ENCODE assay signal across 17 cellular contexts in the genomic region with DNA sequence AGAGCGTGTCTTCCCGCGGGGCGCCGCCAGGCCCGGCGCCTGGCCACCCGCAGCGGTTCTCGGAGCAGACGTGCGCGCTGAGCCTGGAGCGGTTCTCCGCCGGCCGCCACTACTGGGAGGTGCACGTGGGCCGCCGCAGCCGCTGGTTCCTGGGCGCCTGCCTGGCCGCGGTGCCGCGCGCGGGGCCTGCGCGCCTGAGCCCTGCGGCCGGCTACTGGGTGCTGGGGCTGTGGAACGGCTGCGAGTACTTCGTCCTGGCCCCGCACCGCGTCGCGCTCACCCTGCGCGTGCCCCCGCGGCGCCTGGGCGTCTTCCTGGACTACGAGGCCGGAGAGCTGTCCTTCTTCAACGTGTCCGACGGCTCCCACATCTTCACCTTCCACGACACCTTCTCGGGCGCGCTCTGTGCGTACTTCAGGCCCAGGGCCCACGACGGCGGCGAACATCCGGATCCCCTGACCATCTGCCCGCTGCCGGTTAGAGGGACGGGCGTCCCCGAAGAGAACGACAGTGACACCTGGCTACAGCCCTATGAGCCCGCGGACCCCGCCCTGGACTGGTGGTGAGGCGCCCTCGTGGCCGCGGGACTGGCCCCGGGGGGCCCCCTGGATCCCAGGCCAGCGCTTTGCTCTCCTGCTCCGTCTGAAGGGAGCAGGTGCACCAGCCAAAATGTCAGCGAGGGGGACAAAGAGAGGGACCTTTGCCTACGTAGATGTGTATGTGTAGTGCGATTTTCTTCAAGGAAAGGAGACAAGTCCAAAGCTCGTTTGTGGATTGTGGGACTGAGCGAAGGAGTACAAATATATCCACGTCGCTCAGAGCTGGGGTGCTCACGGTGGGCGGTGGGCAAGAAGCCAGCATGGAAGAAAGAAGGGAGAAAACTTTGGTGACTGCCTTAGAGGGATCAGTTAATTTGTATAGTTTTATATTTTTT. TPM values are rescaled to one million over a fixed set of nuclear protein-coding genes. Genes with fewer than 3 reads are reported as not detected.
DNase-seq lines count a peak whose midpoint lies in the region; ATAC-seq, FAIRE-seq and TF ChIP-seq lines count a peak whose summit lies in the region.
"Had no signal": no experiment of that assay in that cellular context is flagged by ENCODE, and none has a peak within 500 bp of the region (broad histone marks: within the 10 kb centered on the region; RNA-seq: fewer than 3 reads in every experiment).

No MANE protein-coding gene starts in this region.

- TF ChIP-seq CTCF in coronary artery (IDR thresholded peaks at IDR 0.05) (no peak), HepG2 (CRISPR knock-in tag; IDR thresholded peaks at IDR 0.05) (peak; percentile 22; the same call in 1 of the 2 replicates), suprapubic skin (IDR thresholded peaks at IDR 0.05) (no peak), GM13977 (IDR thresholded peaks at IDR 0.05; ENCODE audit: extremely low read depth, insufficient read depth, missing control alignments) (no peak)

- TF ChIP-seq POLR2A in HepG2 (IDR thresholded peaks at IDR 0.05; ENCODE audit: insufficient read depth in 1 of 2, low read depth in 2 of 2, low read length in 2 of 2) = no peak
- no peak for TF ChIP-seq POLR2A in suprapubic skin (IDR thresholded peaks at IDR 0.05)

- in situ Hi-C loops in HepG2 (cut with HindIII; ENCODE audit: extremely low pct_ligation_motif_present, low pct_unique_long_range_greater_than_20kb) = no loop called here
- in situ Hi-C loops in GM13977 (cut with MboI; ENCODE audit: low pct_unique_long_range_greater_than_20kb, low sequenced_read_pairs, unreplicated experiment) = no loop called here

- H3K27ac ChIP-seq in coronary artery (no peak overlapping the region), HepG2 (ENCODE audit: extremely low read length, insufficient read depth, low read length) (no peak overlapping the region), suprapubic skin (no peak overlapping the region)
- H3K27ac ChIP-seq: SJCRH30 had no signal

- POLR2A ChIA-PET in HepG2 (lab: Yijun Ruan, JAX) = no interaction called here

- WGBS in HepG2 (ENCODE audit: low lambda C conversion rate) = 18% methylated on average over 30 of the region's 86 CpGs
- 26% methylated on average over 13 of the region's 86 CpGs for WGBS in suprapubic skin

- DNase-seq in Right ventricle myocardium inferior (ENCODE audit: missing footprints) = peak; percentile 62
- DNase-seq in cardiac septum (ENCODE audit: low spot score) = no peak
- DNase-seq in coronary artery (ENCODE audit: low spot score) = no peak
- DNase-seq in HepG2 (ENCODE audit: low spot score) = no peak
- peak in 1 of 2 donors; percentile 76 for DNase-seq in suprapubic skin (ENCODE audit: low spot score in 2 of 2)
- no peak for DNase-seq in HuH-7.5 (ENCODE audit: low spot score)
- DNase-seq in GM13977 (ENCODE audit: low spot score) = no peak
- no peak for DNase-seq in DMS79 treated with DMSO at 0.1 percent for 48 hours (lab: John Stamatoyannopoulos, UW)
- DNase-seq: activated CD4-positive, alpha-beta T cell treated with anti-CD3 and anti-CD28 coated beads, Interleukin-2, amount 50 U/mL, for 48 hours; CD8-positive, alpha-beta T cell; HFFc6; kidney; NCI-H1694; NCI-H446; SJCRH30; T1000 had no signal

- H3K4me3 ChIP-seq in coronary artery (peak overlapping the region; percentile 36), HepG2 (replicated peaks in 1 of 3; ENCODE audit: insufficient read depth in 1 of 3, low read depth in 2 of 3, low read length in 3 of 3) (no peak overlapping the region), suprapubic skin (peak overlapping the region; percentile 23)
- H3K4me3 ChIP-seq: SJCRH30 had no signal

- CTCF ChIA-PET in HepG2 (lab: Yijun Ruan, JAX; ENCODE audit: low intra/inter-chr PET ratio, low total read pairs) = no interaction called here

- no peak overlapping the region for H3K4me2 ChIP-seq in HepG2 (ENCODE audit: low read depth, low read length)

- FAIRE-seq in HepG2 (lab: Jason Lieb, UNC) = no peak
- FAIRE-seq: kidney had no signal

- no peak for ATAC-seq in Right ventricle myocardium inferior
- peak; percentile 63 for ATAC-seq in HepG2
- ATAC-seq: CD8-positive, alpha-beta T cell had no signal

- H2AFZ ChIP-seq in HepG2 (ENCODE audit: low read length) = no peak overlapping the region

- no peak overlapping the region for H3K9ac ChIP-seq in HepG2 (ENCODE audit: insufficient read depth, low read depth, low read length)

- no TSS peak for BruUV-seq in HepG2 (replicated peaks; lab: Mats Ljungman, UMichigan)

- TF ChIP-seq RAD21 in HepG2 (CRISPR knock-in tag; IDR thresholded peaks at IDR 0.05) = no peak

- H3K36me3 ChIP-seq in HepG2 (replicated peaks in 1 of 2; ENCODE audit: control insufficient read depth in 1 of 2, insufficient read depth in 2 of 2, low read length in 2 of 2) = no peaks in the 10 kb centered on the region
- H3K36me3 ChIP-seq in suprapubic skin = no peaks in the 10 kb centered on the region
- H3K36me3 ChIP-seq: SJCRH30 had no signal

- H3K27me3 ChIP-seq in HepG2 (ENCODE audit: control insufficient read depth in 1 of 2, insufficient read depth in 2 of 2, low read length in 2 of 2) (peaks cover 9 to 69% of the 10 kb centered on the region in 2 experiments), suprapubic skin (peaks cover 92% of the 10 kb centered on the region)

- intact Hi-C loops in Right ventricle myocardium inferior (cut with DNase I) (no loop called here), cardiac septum (cut with DNase I) (no loop called here), HepG2 (cut with micrococcal nuclease; ENCODE audit: unreplicated experiment) (no loop called here)

- H3K9me3 ChIP-seq in HepG2 (ENCODE audit: low read length) (no peaks in the 10 kb centered on the region), suprapubic skin (no peaks in the 10 kb centered on the region)
- H3K9me3 ChIP-seq: SJCRH30 had no signal

- TF ChIP-seq EP300 in HepG2 (IDR thresholded peaks at IDR 0.05; ENCODE audit: low read depth in 2 of 2, low read length in 2 of 2) = no peak
- TF ChIP-seq EP300 in HepG2 (CRISPR knock-in tag; IDR thresholded peaks at IDR 0.05; ENCODE audit: borderline replicate concordance) = no peak
- TF ChIP-seq EP300 in suprapubic skin (IDR thresholded peaks at IDR 0.05) = no peak

- no peaks in the 10 kb centered on the region for H3K79me2 ChIP-seq in HepG2 (ENCODE audit: insufficient read depth, low read length)

- no peaks in the 10 kb centered on the region for H4K20me1 ChIP-seq in HepG2 (ENCODE audit: insufficient read depth, low read length)

- no peaks in the 10 kb centered on the region for H3K4me1 ChIP-seq in HepG2 (ENCODE audit: insufficient read depth, low read length)
- H3K4me1 ChIP-seq in suprapubic skin = peaks cover 6% of the 10 kb centered on the region
- H3K4me1 ChIP-seq: SJCRH30 had no signal

TF ChIP-seq in HepG2, 621 proteins besides CTCF, POLR2A, EP300 and RAD21:
- TF ChIP-seq, protein P1, sequence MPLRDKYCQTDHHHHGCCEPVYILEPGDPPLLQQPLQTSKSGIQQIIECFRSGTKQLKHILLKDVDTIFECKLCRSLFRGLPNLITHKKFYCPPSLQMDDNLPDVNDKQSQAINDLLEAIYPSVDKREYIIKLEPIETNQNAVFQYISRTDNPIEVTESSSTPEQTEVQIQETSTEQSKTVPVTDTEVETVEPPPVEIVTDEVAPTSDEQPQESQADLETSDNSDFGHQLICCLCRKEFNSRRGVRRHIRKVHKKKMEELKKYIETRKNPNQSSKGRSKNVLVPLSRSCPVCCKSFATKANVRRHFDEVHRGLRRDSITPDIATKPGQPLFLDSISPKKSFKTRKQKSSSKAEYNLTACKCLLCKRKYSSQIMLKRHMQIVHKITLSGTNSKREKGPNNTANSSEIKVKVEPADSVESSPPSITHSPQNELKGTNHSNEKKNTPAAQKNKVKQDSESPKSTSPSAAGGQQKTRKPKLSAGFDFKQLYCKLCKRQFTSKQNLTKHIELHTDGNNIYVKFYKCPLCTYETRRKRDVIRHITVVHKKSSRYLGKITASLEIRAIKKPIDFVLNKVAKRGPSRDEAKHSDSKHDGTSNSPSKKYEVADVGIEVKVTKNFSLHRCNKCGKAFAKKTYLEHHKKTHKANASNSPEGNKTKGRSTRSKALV (CRISPR knock-in tag; IDR thresholded peaks at IDR 0.05) = peak; percentile 38
- TF ChIP-seq CREB1 (IDR thresholded peaks at IDR 0.05) = no peak
- TF ChIP-seq CREB1 (CRISPR knock-in tag; IDR thresholded peaks at IDR 0.05) = no peak

RNA-seq across cellular contexts. Expression of gene BTNL9, which starts 19.5 kb away (rescaled TPM):
- total RNA-seq in Right ventricle myocardium inferior (37.6 TPM), cardiac septum (25.2 TPM), HepG2 (2016; rRNA removed; fragmentation: Illumina TruSeq; extraction: Trizol) (0.13 TPM in 1 of 2 replicates, not detected in the other), suprapubic skin (10 to 100 TPM; 13.4 to 98.3 (median 27.7) TPM)
- 1.1 and 2.7 TPM in 2 replicates for total RNA-seq in HepG2 (2016; cell fraction: cytosol; rRNA removed; fragmentation: Illumina TruSeq; extraction: Trizol; ENCODE audit: low read depth)
- 0.09 TPM in 1 of 2 replicates, not detected in the other for total RNA-seq in HepG2 (2016; cell fraction: insoluble cytoplasmic fraction; rRNA removed; fragmentation: Illumina TruSeq; extraction: Trizol)
- total RNA-seq in HepG2 (2016; cell fraction: membrane; rRNA removed; fragmentation: Illumina TruSeq; extraction: Trizol) = not detected in 2 replicates
- total RNA-seq in HepG2 (2016; cell fraction: nucleus; rRNA removed; fragmentation: Illumina TruSeq; extraction: Trizol) = not detected in 2 replicates
- not detected in 2 replicates for polyA plus RNA-seq in HepG2 (2011; rRNA removed)
- polyA plus RNA-seq in HepG2 (2011; cell fraction: cytosol; rRNA removed) = not detected in 2 replicates
- polyA plus RNA-seq in HepG2 (2011; cell fraction: nucleus; rRNA removed) = not detected in 2 replicates
- polyA plus RNA-seq in HepG2 (2012) = not detected in 2 replicates
- polyA plus RNA-seq in HepG2 (2016; cell fraction: cytosol; fragmentation: Illumina TruSeq; extraction: Trizol; ENCODE audit: low read depth) = not detected in 2 replicates
- not detected in 2 replicates for polyA plus RNA-seq in HepG2 (2016; cell fraction: insoluble cytoplasmic fraction; fragmentation: Illumina TruSeq; extraction: Trizol; ENCODE audit: low read depth)
- not detected in 2 replicates for polyA plus RNA-seq in HepG2 (2016; cell fraction: membrane; fragmentation: Illumina TruSeq; extraction: Trizol; ENCODE audit: low read depth)
- not detected in 2 replicates for polyA plus RNA-seq in HepG2 (2016; cell fraction: nucleus; fragmentation: Illumina TruSeq; extraction: Trizol; ENCODE audit: insufficient read depth, low read depth)
- not detected in 2 replicates for polyA minus RNA-seq in HepG2 (2011; rRNA and poly(A)+ RNA removed; ENCODE audit: low replicate concordance)
- polyA minus RNA-seq in HepG2 (2011; cell fraction: cytosol; rRNA and poly(A)+ RNA removed) = not detected in 2 replicates
- polyA minus RNA-seq in HepG2 (2011; cell fraction: nucleus; rRNA and poly(A)+ RNA removed) = not detected in 2 replicates
- total RNA-seq: CD8-positive, alpha-beta T cell; HFFc6; osteocyte; SJCRH30 had no signal

Comparison
In these comparisons a context has a peak if more than half of its experiments do, and no peak if none do; other contexts are left out.
1. H3K4me3 ChIP-seq: peak in coronary artery (single experiment) and suprapubic skin (single experiment); none in HepG2 (0 of 3).